8 cellular contexts compared by ENCODE assay signal in genomic region chr2:38720613-38721241, GRCh38. TPM values are rescaled to one million over a fixed set of nuclear protein-coding genes. Genes with fewer than 3 reads are reported as not detected.
DNase-seq lines count a peak whose midpoint lies in the region; ATAC-seq and TF ChIP-seq lines count a peak whose summit lies in the region.

No MANE protein-coding gene starts in this region.

- TF ChIP-seq CTCF in LNCaP clone FGC (IDR thresholded peaks at IDR 0.05; ENCODE audit: control insufficient read depth, extremely low read depth, insufficient read depth) (no peak), body of pancreas (IDR thresholded peaks at IDR 0.05) (no peak), endodermal cell (conservative IDR thresholded peaks at IDR 0.05) (no peak)

- H3K9me3 ChIP-seq in body of pancreas (no peaks in the 10 kb centered on the region), endodermal cell (ENCODE audit: control insufficient read depth, low read length) (no peaks in the 10 kb centered on the region)

- no peaks in the 10 kb centered on the region for H3K4me1 Mint-ChIP-seq in endodermal cell

- no peak overlapping the region for H3K27ac Mint-ChIP-seq in endodermal cell

- H3K36me3 Mint-ChIP-seq in endodermal cell (ENCODE audit: low read depth): peaks cover 10% of the 10 kb centered on the region

- intact Hi-C loops in body of pancreas (cut with DNase I): loop anchor here (10.0 kb wide), 1 partner anchor 136 kb away; no protein-coding TSS in a partner anchor

- no peak overlapping the region for H3K9ac ChIP-seq in endodermal cell (ENCODE audit: extremely low read depth, low read length, poor library complexity, severe bottlenecking)

- H3K4me3 Mint-ChIP-seq in endodermal cell: no peak overlapping the region

- H3K4me1 ChIP-seq in body of pancreas (peaks cover 40% of the 10 kb centered on the region), endodermal cell (ENCODE audit: control insufficient read depth, insufficient read depth, low read length) (no peaks in the 10 kb centered on the region)

- H3K27me3 ChIP-seq in body of pancreas: no peaks in the 10 kb centered on the region
- no peaks in the 10 kb centered on the region for H3K27me3 ChIP-seq in endodermal cell (ENCODE audit: control insufficient read depth, insufficient read depth, low read length, poor library complexity, severe bottlenecking)

- H3K4me3 ChIP-seq in LNCaP clone FGC (ENCODE audit: low read depth, low read length): no peak overlapping the region
- no peak overlapping the region for H3K4me3 ChIP-seq in body of pancreas
- H3K4me3 ChIP-seq in endodermal cell (ENCODE audit: low read length): no peak overlapping the region

- H3K27ac ChIP-seq in body of pancreas: peak overlapping the region in 1 of 4 donors; percentile 31
- H3K27ac ChIP-seq in endodermal cell (ENCODE audit: low read depth, low read length): no peak overlapping the region

- WGBS in body of pancreas, 2 donors: 32 to 48% methylated on average over 3 to 4 of the region's 4 CpGs
- 95 to 100% methylated on average over 2 to 4 of the region's 4 CpGs for WGBS in endodermal cell (ENCODE audit: insufficient coverage in 1 of 2, insufficient read length in 1 of 2), 2 experiments

- peak; percentile 44 for DNase-seq in COLO829 (ENCODE audit: low spot score)
- peak; percentile 35 for DNase-seq in LNCaP clone FGC (ENCODE audit: low read depth)
- peak; percentile 66 to 82 (median 78) for DNase-seq in body of pancreas
- peak; percentile 39 for DNase-seq in left kidney (ENCODE audit: low read depth, low spot score)
- DNase-seq in NCI-H1436 treated with DMSO at 0.1 percent for 48 hours (lab: John Stamatoyannopoulos, UW): no peak
- DNase-seq in endodermal cell: no peak
- DNase-seq in UCSD-AML1 (lab: John Stamatoyannopoulos, UW; ENCODE audit: unreplicated experiment): no peak

- ATAC-seq in body of pancreas (peak; percentile 85), GM21529 (IDR thresholded peaks at IDR 0.05; ENCODE audit: unreplicated experiment) (no peak)

- no peaks in the 10 kb centered on the region for H3K36me3 ChIP-seq in body of pancreas (replicated peaks in 1 of 2; ENCODE audit: insufficient read depth in 1 of 2, low read depth in 2 of 2)
- H3K36me3 ChIP-seq in endodermal cell (ENCODE audit: control insufficient read depth, insufficient read depth, low read length): peaks cover 8% of the 10 kb centered on the region

- H3K27me3 Mint-ChIP-seq in endodermal cell (ENCODE audit: insufficient read depth): no peaks in the 10 kb centered on the region

- H3K9me3 Mint-ChIP-seq in endodermal cell: no peaks in the 10 kb centered on the region

- TF ChIP-seq POLR2A in body of pancreas (IDR thresholded peaks at IDR 0.05): no peak

RNA-seq across cellular contexts. Expression of gene SRSF7, which starts 30.4 kb away (rescaled TPM):
- total RNA-seq in body of pancreas: 10 to 100 TPM; 55.8 to 68.2 TPM
- 100 to 1,000 TPM; 306 to 332 TPM for total RNA-seq in endodermal cell
- 316 TPM for polyA plus RNA-seq in endodermal cell (2013, experiment 1 of 2)
- 312 TPM for polyA plus RNA-seq in endodermal cell (2013, experiment 2 of 2)

RNA-seq across cellular contexts. Expression of gene GALM, which starts 54.8 kb away (rescaled TPM):
- 10 to 100 TPM in 1 of 2 donors, 1 to 10 TPM in 1; 7.5 to 20.4 TPM for total RNA-seq in body of pancreas
- total RNA-seq in endodermal cell: 10 to 100 TPM; 14.2 to 16.2 TPM
- 9.3 TPM for polyA plus RNA-seq in endodermal cell (2013, experiment 1 of 2)
- 8.8 TPM for polyA plus RNA-seq in endodermal cell (2013, experiment 2 of 2)

RNA-seq across cellular contexts. Expression of gene GEMIN6, which starts 57.3 kb away (rescaled TPM):
- total RNA-seq in body of pancreas: 1 to 10 TPM in 1 of 2 donors, under 1 TPM in 1; 0.33 to 1.8 TPM
- 10 to 100 TPM; 15.7 to 17.8 TPM for total RNA-seq in endodermal cell
- polyA plus RNA-seq in endodermal cell (2013, experiment 1 of 2): 14.4 TPM
- polyA plus RNA-seq in endodermal cell (2013, experiment 2 of 2): 12.4 TPM

Comparison
In these comparisons a context has a peak if more than half of its experiments do, and no peak if none do; other contexts are left out.
1. DNase-seq: peak in COLO829 (single experiment), LNCaP clone FGC (single experiment), body of pancreas (4 of 4) and left kidney (single experiment); none in NCI-H1436 treated with DMSO at 0.1 percent for 48 hours (single experiment), endodermal cell (single experiment) and UCSD-AML1 (single experiment).
2. RNA of gene SRSF7, which starts 30.4 kb away (total RNA-seq): 306 to 332 TPM in endodermal cell; 55.8 to 68.2 TPM in body of pancreas; every median in the first group is over 4 times any median in the second.
3. RNA of gene GEMIN6, which starts 57.3 kb away (total RNA-seq): 15.7 to 17.8 TPM in endodermal cell; 0.33 to 1.8 TPM in body of pancreas; every median in the first group is over 4 times any median in the second.